Comparison of ENCODE assay signal across 8 cellular contexts in genomic region chr19:7970716-7971448, GRCh38. TPM values are rescaled to one million over a fixed set of nuclear protein-coding genes. Genes with fewer than 3 reads are reported as not detected.
DNase-seq lines count a peak whose midpoint lies in the region; ATAC-seq, FAIRE-seq and TF ChIP-seq lines count a peak whose summit lies in the region.

No MANE protein-coding gene starts in this region.

- peaks cover 20 to 56% of the 10 kb centered on the region in 2 experiments for H3K36me3 ChIP-seq in endothelial cell of umbilical vein (ENCODE audit: control insufficient read depth in 2 of 2, extremely low read depth in 1 of 2, insufficient read depth in 2 of 2, low read length in 2 of 2)
- H3K36me3 ChIP-seq in neural progenitor cell: no peaks in the 10 kb centered on the region

- DNase-seq in CD1c-positive myeloid dendritic cell (ENCODE audit: extremely low spot score) (peak; percentile 46), GM19239 (ENCODE audit: insufficient read length, low spot score) (peak; percentile 40), RWPE1 (ENCODE audit: low spot score) (peak; percentile 44), endothelial cell of umbilical vein (ENCODE audit: low read depth, low spot score) (peak; percentile 27), neural progenitor cell (ENCODE audit: low spot score) (peak; percentile 86), pons (ENCODE audit: low spot score) (no peak)

- H2AFZ ChIP-seq in endothelial cell of umbilical vein (ENCODE audit: low read depth, low read length) (no peak overlapping the region), neural progenitor cell (replicated peaks) (no peak overlapping the region)

- no TSS peak for BruUV-seq in endothelial cell of umbilical vein (replicated peaks; lab: Mats Ljungman, UMichigan)

- dilution Hi-C loops in endothelial cell of umbilical vein (cut with MboI; ENCODE audit: extremely low pct_ligation_motif_present, low sequenced_read_pairs): no loop called here

- H3K9me1 ChIP-seq in endothelial cell of umbilical vein (replicated peaks; ENCODE audit: control insufficient read depth, extremely low read depth, insufficient read depth, low read length): no peaks in the 10 kb centered on the region

- H3K27ac ChIP-seq in RWPE1 (peak overlapping the region; percentile 56), endothelial cell of umbilical vein (ENCODE audit: insufficient read depth, low read depth, low read length) (no peak overlapping the region), neural progenitor cell (peak overlapping the region; percentile 51)

- no peak overlapping the region for H3K27ac Mint-ChIP-seq in neural progenitor cell

- H3K4me3 Mint-ChIP-seq in neural progenitor cell: no peak overlapping the region

- H3K4me2 ChIP-seq in endothelial cell of umbilical vein (ENCODE audit: insufficient read depth, low read length) (no peak overlapping the region), neural progenitor cell (no peak overlapping the region)

- peaks cover 14% of the 10 kb centered on the region for H3F3A ChIP-seq in neural progenitor cell (ENCODE audit: low read depth)

- FAIRE-seq in GM19239 (lab: Jason Lieb, UNC) (peak; percentile 8), endothelial cell of umbilical vein (lab: Jason Lieb, UNC) (peak; percentile 68)

- TF ChIP-seq POLR2A in endothelial cell of umbilical vein (IDR thresholded peaks at IDR 0.05; ENCODE audit: low read depth, low read length): no peak

- no peaks in the 10 kb centered on the region for H3K4me1 ChIP-seq in endothelial cell of umbilical vein (ENCODE audit: control insufficient read depth, extremely low read depth, insufficient read depth, low read length)
- no peaks in the 10 kb centered on the region for H3K4me1 ChIP-seq in neural progenitor cell

- intact Hi-C loops in endothelial cell of umbilical vein (cut with micrococcal nuclease): loop anchor here (1.0 to 2.0 kb wide), 3 partner anchors 31 to 282 kb away; no protein-coding TSS in a partner anchor

- no peaks in the 10 kb centered on the region for H3K27me3 ChIP-seq in endothelial cell of umbilical vein (ENCODE audit: control insufficient read depth in 2 of 2, insufficient read depth in 2 of 2, low read length in 2 of 2)
- no peaks in the 10 kb centered on the region for H3K27me3 ChIP-seq in neural progenitor cell

- H3K36me3 Mint-ChIP-seq in neural progenitor cell: peaks cover 31% of the 10 kb centered on the region

- H3K9ac ChIP-seq in endothelial cell of umbilical vein (replicated peaks; ENCODE audit: extremely low read depth, insufficient read depth, low read length): no peak overlapping the region
- no peak overlapping the region for H3K9ac ChIP-seq in neural progenitor cell

- H3K27me3 Mint-ChIP-seq in neural progenitor cell (ENCODE audit: insufficient read depth, low read depth): peaks cover 2% of the 10 kb centered on the region

- TF ChIP-seq CTCF in RWPE1 (conservative IDR thresholded peaks at IDR 0.05; ENCODE audit: low read depth) (peak; percentile 78), endothelial cell of umbilical vein (IDR thresholded peaks at IDR 0.05; ENCODE audit: extremely low read depth in 1 of 2, insufficient read depth in 1 of 2, low read depth in 1 of 2, low read length in 2 of 2) (peak; percentile 67 to 88), neural progenitor cell (IDR thresholded peaks at IDR 0.05) (peak; percentile 85)

- H3K9me3 Mint-ChIP-seq in neural progenitor cell: no peaks in the 10 kb centered on the region

- H3K79me2 ChIP-seq in endothelial cell of umbilical vein (ENCODE audit: control insufficient read depth, insufficient read depth, low read length): no peaks in the 10 kb centered on the region
- peaks cover 17% of the 10 kb centered on the region for H3K79me2 ChIP-seq in neural progenitor cell (ENCODE audit: low read depth)

- H3K9me3 ChIP-seq in endothelial cell of umbilical vein (replicated peaks; ENCODE audit: control insufficient read depth, insufficient read depth, low read length) (no peaks in the 10 kb centered on the region), neural progenitor cell (ENCODE audit: low read depth) (no peaks in the 10 kb centered on the region)

- no peaks in the 10 kb centered on the region for H3K4me1 Mint-ChIP-seq in neural progenitor cell

- CTCF ChIA-PET in RWPE1 (lab: Yijun Ruan, JAX): interaction anchor here (0.6 to 1.8 kb wide), 5 partner anchors 10 to 283 kb away, joined by 3 to 15 read pairs (median 6); no protein-coding TSS in a partner anchor
- CTCF ChIA-PET in endothelial cell of umbilical vein (lab: Charles Lee): interaction anchor here (0.5 to 3.4 kb wide), 27 partner anchors 10 to 284 kb away, joined by 3 to 40 read pairs (median 4); partner anchors contain the start of genes ELAVL1 and TIMM44

- POLR2A ChIA-PET in RWPE1 (lab: Yijun Ruan, JAX; ENCODE audit: low non-redundant PET): no interaction called here
- POLR2A ChIA-PET in endothelial cell of umbilical vein (lab: Charles Lee): interaction anchor here (1.0 kb wide), 1 partner anchor 27 kb away, joined by 4 read pairs; the partner anchor contains the start of gene TIMM44

- H3K4me3 ChIP-seq in endothelial cell of umbilical vein (replicated peaks in 1 of 3; ENCODE audit: insufficient read depth in 1 of 3, low read depth in 1 of 3, low read length in 3 of 3) (no peak overlapping the region), neural progenitor cell (no peak overlapping the region)

- H4K20me1 ChIP-seq in endothelial cell of umbilical vein (replicated peaks; ENCODE audit: control insufficient read depth, extremely low read depth, insufficient read depth, low read length): no peaks in the 10 kb centered on the region
- peaks cover 54% of the 10 kb centered on the region for H4K20me1 ChIP-seq in neural progenitor cell (ENCODE audit: low read depth)

- ATAC-seq in GM18511 (IDR thresholded peaks at IDR 0.05; ENCODE audit: unreplicated experiment): no peak
- ATAC-seq in GM18870 (IDR thresholded peaks at IDR 0.05; ENCODE audit: unreplicated experiment): no peak

TF ChIP-seq in endothelial cell of umbilical vein, 7 proteins besides CTCF, POLR2A, EP300 and RAD21 (continues in another document):
- TF ChIP-seq FOS (IDR thresholded peaks at IDR 0.05; ENCODE audit: borderline replicate concordance, insufficient read depth, low read length): no peak
- no peak for TF ChIP-seq JUN (IDR thresholded peaks at IDR 0.05; ENCODE audit: borderline replicate concordance, insufficient read depth, insufficient read length, low read depth)

RNA-seq across cellular contexts. Expression of gene TIMM44, which starts 27.4 kb away (rescaled TPM):
- 61.5 and 62.9 TPM in 2 replicates for total RNA-seq in endothelial cell of umbilical vein
- polyA plus RNA-seq in endothelial cell of umbilical vein: 64.3 and 82.5 TPM in 2 replicates
- polyA plus RNA-seq in endothelial cell of umbilical vein (2011; cell fraction: cytosol; rRNA removed): 31.1 and 39.1 TPM in 2 replicates
- polyA plus RNA-seq in endothelial cell of umbilical vein (2011; cell fraction: nucleus; rRNA removed): 88.2 and 102 TPM in 2 replicates
- polyA plus RNA-seq in endothelial cell of umbilical vein (2012): 52.7 and 53.2 TPM in 2 replicates
- polyA minus RNA-seq in endothelial cell of umbilical vein: 27.7 and 30.8 TPM in 2 replicates
- 62.2 TPM for polyA minus RNA-seq in endothelial cell of umbilical vein (2011; cell fraction: cytosol; rRNA and poly(A)+ RNA removed)
- polyA minus RNA-seq in endothelial cell of umbilical vein (2011; cell fraction: nucleus; rRNA and poly(A)+ RNA removed): 20.3 and 39.5 TPM in 2 replicates
- total RNA-seq in neural progenitor cell (ENCODE audit: low replicate concordance): 43.7 and 59.5 TPM in 2 replicates

RNA-seq across cellular contexts. Expression of gene ELAVL1, which starts 34.6 kb away (rescaled TPM):
- total RNA-seq in endothelial cell of umbilical vein (124 and 134 TPM in 2 replicates), neural progenitor cell (ENCODE audit: low replicate concordance) (108 TPM in 2 replicates)
- 40.6 and 46.8 TPM in 2 replicates for polyA plus RNA-seq in endothelial cell of umbilical vein
- 81.9 and 87.1 TPM in 2 replicates for polyA plus RNA-seq in endothelial cell of umbilical vein (2011; cell fraction: cytosol; rRNA removed)
- polyA plus RNA-seq in endothelial cell of umbilical vein (2011; cell fraction: nucleus; rRNA removed): 53.0 and 54.8 TPM in 2 replicates
- 81.3 and 98.4 TPM in 2 replicates for polyA plus RNA-seq in endothelial cell of umbilical vein (2012)
- polyA minus RNA-seq in endothelial cell of umbilical vein: 58.4 and 61.1 TPM in 2 replicates
- polyA minus RNA-seq in endothelial cell of umbilical vein (2011; cell fraction: cytosol; rRNA and poly(A)+ RNA removed): 37.9 TPM
- polyA minus RNA-seq in endothelial cell of umbilical vein (2011; cell fraction: nucleus; rRNA and poly(A)+ RNA removed): 17.2 and 19.3 TPM in 2 replicates

RNA-seq across cellular contexts. Expression of gene CTXN1, which starts 44.9 kb away (rescaled TPM):
- total RNA-seq in endothelial cell of umbilical vein: 27.6 and 31.1 TPM in 2 replicates
- polyA plus RNA-seq in endothelial cell of umbilical vein: 16.0 and 25.6 TPM in 2 replicates
- polyA plus RNA-seq in endothelial cell of umbilical vein (2011; cell fraction: cytosol; rRNA removed): 7.2 and 11.6 TPM in 2 replicates
- polyA plus RNA-seq in endothelial cell of umbilical vein (2011; cell fraction: nucleus; rRNA removed): 4.2 and 4.6 TPM in 2 replicates
- polyA plus RNA-seq in endothelial cell of umbilical vein (2012): 12.6 and 33.1 TPM in 2 replicates
- 2.4 and 2.9 TPM in 2 replicates for polyA minus RNA-seq in endothelial cell of umbilical vein
- polyA minus RNA-seq in endothelial cell of umbilical vein (2011; cell fraction: cytosol; rRNA and poly(A)+ RNA removed): 14.6 TPM
- polyA minus RNA-seq in endothelial cell of umbilical vein (2011; cell fraction: nucleus; rRNA and poly(A)+ RNA removed): 1.6 and 5.6 TPM in 2 replicates
- total RNA-seq in neural progenitor cell (ENCODE audit: low replicate concordance): 3.7 and 34.3 TPM in 2 replicates

RNA-seq across cellular contexts. Expression of gene SNAPC2, which starts 50.7 kb away (rescaled TPM):
- total RNA-seq in endothelial cell of umbilical vein (23.7 and 29.2 TPM in 2 replicates), neural progenitor cell (ENCODE audit: low replicate concordance) (5.7 and 20.7 TPM in 2 replicates)
- polyA plus RNA-seq in endothelial cell of umbilical vein: 25.8 and 33.0 TPM in 2 replicates
- polyA plus RNA-seq in endothelial cell of umbilical vein (2011; cell fraction: cytosol; rRNA removed): 16.5 and 22.3 TPM in 2 replicates
- 9.7 and 11.4 TPM in 2 replicates for polyA plus RNA-seq in endothelial cell of umbilical vein (2011; cell fraction: nucleus; rRNA removed)
- 27.3 and 36.7 TPM in 2 replicates for polyA plus RNA-seq in endothelial cell of umbilical vein (2012)
- polyA minus RNA-seq in endothelial cell of umbilical vein: 7.7 and 7.8 TPM in 2 replicates
- 7.9 TPM for polyA minus RNA-seq in endothelial cell of umbilical vein (2011; cell fraction: cytosol; rRNA and poly(A)+ RNA removed)
- polyA minus RNA-seq in endothelial cell of umbilical vein (2011; cell fraction: nucleus; rRNA and poly(A)+ RNA removed): 2.5 and 5.2 TPM in 2 replicates

RNA-seq across cellular contexts. Expression of gene TGFBR3L, which starts 56.3 kb away (rescaled TPM):
- total RNA-seq in endothelial cell of umbilical vein (1.2 TPM in 1 of 2 replicates, not detected in the other), neural progenitor cell (ENCODE audit: low replicate concordance) (0.99 and 1.8 TPM in 2 replicates)
- polyA plus RNA-seq in endothelial cell of umbilical vein: 0.35 and 0.81 TPM in 2 replicates
- polyA plus RNA-seq in endothelial cell of umbilical vein (2011; cell fraction: cytosol; rRNA removed): not detected in 2 replicates
- polyA plus RNA-seq in endothelial cell of umbilical vein (2011; cell fraction: nucleus; rRNA removed): 0.16 TPM in 1 of 2 replicates, not detected in the other
- polyA plus RNA-seq in endothelial cell of umbilical vein (2012): 1.2 TPM in 1 of 2 replicates, not detected in the other
- polyA minus RNA-seq in endothelial cell of umbilical vein: not detected in 2 replicates
- polyA minus RNA-seq in endothelial cell of umbilical vein (2011; cell fraction: cytosol; rRNA and poly(A)+ RNA removed): 9.8 TPM
- 0.48 TPM in 1 of 2 replicates, not detected in the other for polyA minus RNA-seq in endothelial cell of umbilical vein (2011; cell fraction: nucleus; rRNA and poly(A)+ RNA removed)
